Comparison of ENCODE assay signal across 21 cellular contexts in the genomic region with DNA sequence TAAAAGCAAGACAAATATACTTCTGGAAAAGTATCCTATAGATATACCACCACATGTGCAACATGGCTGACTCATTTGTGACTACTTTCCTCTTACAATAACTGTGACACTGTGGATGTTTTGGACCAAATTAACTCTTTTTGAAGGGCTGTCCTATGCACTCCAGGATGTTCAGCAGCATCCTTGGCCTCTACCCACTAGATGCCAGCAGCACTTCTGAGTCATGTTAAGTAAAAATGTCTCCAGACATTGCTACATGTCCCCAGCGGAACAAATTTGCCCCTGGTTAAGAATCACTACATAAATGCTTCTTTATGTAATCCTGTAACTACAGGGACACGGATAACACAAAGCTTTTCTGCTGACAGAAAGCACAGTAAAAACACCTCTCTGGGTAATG. TPM values are rescaled to one million over a fixed set of nuclear protein-coding genes. Genes with fewer than 3 reads are reported as not detected.
DNase-seq lines count a peak whose midpoint lies in the region; ATAC-seq and TF ChIP-seq lines count a peak whose summit lies in the region.
"Had no signal": no experiment of that assay in that cellular context is flagged by ENCODE, and none has a peak within 500 bp of the region (broad histone marks: within the 10 kb centered on the region; RNA-seq: fewer than 3 reads in every experiment).

No MANE protein-coding gene starts in this region.

- H3K27ac Mint-ChIP-seq in natural killer cell = no peak overlapping the region

- no peak for TF ChIP-seq POLR2A in IMR-90 (IDR thresholded peaks at IDR 0.05; ENCODE audit: low read depth, low read length)

- H3K9me3 ChIP-seq in IMR-90 (ENCODE audit: control insufficient read depth, insufficient read depth, low read length) = no peaks in the 10 kb centered on the region
- no peaks in the 10 kb centered on the region for H3K9me3 ChIP-seq in adipocyte (ENCODE audit: control insufficient read depth, low read length)
- H3K9me3 ChIP-seq: Caco-2 had no signal

- H3K27me3 Mint-ChIP-seq in natural killer cell (ENCODE audit: low read depth in 2 of 2) = no peaks in the 10 kb centered on the region
- H3K27me3 Mint-ChIP-seq: CD4-positive, alpha-beta memory T cell had no signal

- peaks cover 12 to 44% of the 10 kb centered on the region in 2 experiments for H3K79me1 ChIP-seq in IMR-90 (ENCODE audit: low read depth in 1 of 2, low read length in 2 of 2)

- no peak overlapping the region for H2BK20ac ChIP-seq in IMR-90 (ENCODE audit: low read depth, low read length)

- H2BK5ac ChIP-seq in IMR-90 (ENCODE audit: low read depth, low read length, poor library complexity, severe bottlenecking) = no peak overlapping the region

- in situ Hi-C loops in IMR-90 (cut with MboI; ENCODE audit: low sequenced_read_pairs) = loop anchor here (10.0 kb wide), 1 partner anchor 393 kb away; no protein-coding TSS in a partner anchor

- H3K4ac ChIP-seq in IMR-90 (ENCODE audit: low read depth, low read length) = no peak overlapping the region

- H3K4me1 Mint-ChIP-seq in natural killer cell = peaks cover 7 to 9% of the 10 kb centered on the region in 2 donors

- intact Hi-C loops in IMR-90 (cut with micrococcal nuclease) (no loop called here), natural killer cell (cut with micrococcal nuclease) (no loop called here)

- H4K91ac ChIP-seq in IMR-90 (ENCODE audit: insufficient read depth, low read depth, low read length) = no peak overlapping the region

- H3K36me3 ChIP-seq in IMR-90 (ENCODE audit: control insufficient read depth, insufficient read depth, low read length) (peaks cover 18% of the 10 kb centered on the region), adipocyte (ENCODE audit: control insufficient read depth, insufficient read depth, low read length, severe bottlenecking) (peaks cover 33% of the 10 kb centered on the region)

- no peak overlapping the region for H4K8ac ChIP-seq in IMR-90 (ENCODE audit: low read depth in 2 of 2, low read length in 2 of 2)

- CTCF ChIA-PET in IMR-90 (lab: Yijun Ruan, JAX) (interaction anchor here (0.7 to 1.8 kb wide), 2 partner anchors 41 to 42 kb away, joined by 3 to 5 read pairs; no protein-coding TSS in a partner anchor), RWPE1 (lab: Yijun Ruan, JAX) (interaction anchor here (0.6 kb wide), 1 partner anchor 39 kb away, joined by 3 read pairs; no protein-coding TSS in a partner anchor)

- no peak overlapping the region for H4K5ac ChIP-seq in IMR-90 (ENCODE audit: low read depth, low read length)

- H3K9me3 Mint-ChIP-seq in natural killer cell = no peaks in the 10 kb centered on the region
- H3K9me3 Mint-ChIP-seq: CD4-positive, alpha-beta memory T cell had no signal

- POLR2A ChIA-PET in IMR-90 (lab: Charles Lee; ENCODE audit: unreplicated experiment) = no interaction called here
- POLR2A ChIA-PET in RWPE1 (lab: Yijun Ruan, JAX; ENCODE audit: low non-redundant PET) = no interaction called here

- TF ChIP-seq CTCF in IMR-90 (conservative IDR thresholded peaks at IDR 0.05; ENCODE audit: low read depth, low read length) (no peak), foreskin fibroblast (IDR thresholded peaks at IDR 0.05; ENCODE audit: low read depth, low read length) (no peak), natural killer cell (IDR thresholded peaks at IDR 0.05) (no peak), RWPE1 (conservative IDR thresholded peaks at IDR 0.05; ENCODE audit: low read depth) (no peak)

- no peak overlapping the region for H3K23ac ChIP-seq in IMR-90 (ENCODE audit: low read depth, low read length)

- no peaks in the 10 kb centered on the region; the same call in 1 of the 2 replicates for H3K9me1 ChIP-seq in IMR-90 (ENCODE audit: insufficient read depth, low read length)

- no CpG with 5 or more reads among the region's 2 CpGs for WGBS in IMR-90 (ENCODE audit: extremely low coverage in 2 of 2, insufficient read length in 1 of 2), 2 experiments

- no peak overlapping the region for H3K4me2 ChIP-seq in IMR-90 (ENCODE audit: low read depth, low read length)

- DNase-seq in EH (ENCODE audit: low read depth) (peak; percentile 57), IMR-90 (peak; percentile 31), adipocyte (ENCODE audit: low read depth) (peak; percentile 35), foreskin fibroblast (peak; percentile 57 to 74), natural killer cell (no peak), RWPE1 (ENCODE audit: low spot score) (no peak), GF-D8 (lab: John Stamatoyannopoulos, UW) (no peak), GDM1 (lab: John Stamatoyannopoulos, UW) (no peak)
- DNase-seq: C1 segment of cervical spinal cord; Caco-2; CD4-positive, alpha-beta memory T cell; EL; GOT3; NCI-H1092 treated with DMSO at 0.1 percent for 48 hours; NCI-H1436 treated with DMSO at 0.1 percent for 48 hours; NCI-H1930; NCI-H2107; NCI-H526 treated with DMSO at 0.1 percent for 48 hours; SHP77 treated with DMSO at 0.1 percent for 48 hours had no signal

- no peak overlapping the region for H3K4me3 Mint-ChIP-seq in natural killer cell
- H3K4me3 Mint-ChIP-seq: CD4-positive, alpha-beta memory T cell had no signal

- H2BK15ac ChIP-seq in IMR-90 (ENCODE audit: low read depth, low read length) = no peak overlapping the region

- no peak overlapping the region for H2AK9ac ChIP-seq in IMR-90 (replicated peaks; ENCODE audit: low read depth, low read length, poor library complexity)

- H3K18ac ChIP-seq in IMR-90 (ENCODE audit: low read depth, low read length) = no peak overlapping the region

- BruUV-seq in IMR-90 (replicated peaks; lab: Mats Ljungman, UMichigan) = no TSS peak

- no peak overlapping the region for H2BK120ac ChIP-seq in IMR-90 (ENCODE audit: low read depth, low read length)

- H3K9ac ChIP-seq in IMR-90 (ENCODE audit: low read depth, low read length) = no peak overlapping the region
- H3K9ac ChIP-seq in adipocyte (ENCODE audit: low read length) = no peak overlapping the region

- no peak overlapping the region for H3K56ac ChIP-seq in IMR-90 (ENCODE audit: extremely low read depth, insufficient read depth, low read length)

- H3K4me1 ChIP-seq in IMR-90 (ENCODE audit: control insufficient read depth, insufficient read depth, low read length) (peaks cover 5% of the 10 kb centered on the region), adipocyte (ENCODE audit: control insufficient read depth, insufficient read depth, low read length) (peaks cover 5% of the 10 kb centered on the region)
- H3K4me1 ChIP-seq: Caco-2 had no signal

- H2AFZ ChIP-seq in IMR-90 (replicated peaks; ENCODE audit: low read length, poor library complexity) = no peak overlapping the region

- no peaks in the 10 kb centered on the region for H3K36me3 Mint-ChIP-seq in natural killer cell

- H3K27me3 ChIP-seq in IMR-90 (ENCODE audit: control insufficient read depth, insufficient read depth, low read length) = no peaks in the 10 kb centered on the region
- H3K27me3 ChIP-seq in adipocyte (replicated peaks; ENCODE audit: control insufficient read depth, insufficient read depth, low read length) = no peaks in the 10 kb centered on the region

- H4K20me1 ChIP-seq in IMR-90 (ENCODE audit: insufficient read depth, low read length) = 0 out of 2 replicates have a peak, but pooled peaks cover 3% of the 10 kb centered on the region

- no peak for TF ChIP-seq RAD21 in IMR-90 (IDR thresholded peaks at IDR 0.05; ENCODE audit: low read length)

- H3K27ac ChIP-seq in IMR-90 (ENCODE audit: insufficient read depth, low read length) = no peak overlapping the region
- H3K27ac ChIP-seq in RWPE1 = no peak overlapping the region
- H3K27ac ChIP-seq: HL-60 had no signal

- dilution Hi-C loops in IMR-90 (cut with HindIII; ENCODE audit: low sequenced_read_pairs, unreplicated experiment) = no loop called here

- H3K4me3 ChIP-seq in IMR-90 (ENCODE audit: insufficient read depth, low read depth, low read length) (no peak overlapping the region), adipocyte (ENCODE audit: low read length) (no peak overlapping the region), foreskin fibroblast (ENCODE audit: low read depth in 1 of 2, low read length in 2 of 2) (no peak overlapping the region)

- ATAC-seq in IMR-90 (ENCODE audit: low read depth) = no peak
- ATAC-seq in natural killer cell = no peak
- ATAC-seq: HCT116 had no signal

- no peak overlapping the region for H2AK5ac ChIP-seq in IMR-90 (ENCODE audit: low read depth, low read length)

- no peak overlapping the region for H3K14ac ChIP-seq in IMR-90 (replicated peaks; ENCODE audit: low read depth, low read length)

TF ChIP-seq in IMR-90, 13 proteins besides CTCF, POLR2A, EP300 and RAD21:
- TF ChIP-seq RCOR1 (IDR thresholded peaks at IDR 0.05; ENCODE audit: insufficient replicate concordance, low read length) (no peak), CEBPB (IDR thresholded peaks at IDR 0.05; ENCODE audit: low read depth, low read length) (peak; percentile 13; the same call in 1 of the 2 replicates), SMC3 (IDR thresholded peaks at IDR 0.05; ENCODE audit: low read depth, low read length) (no peak), NFE2L2 (IDR thresholded peaks at IDR 0.05; ENCODE audit: low read depth, low read length) (no peak), BHLHE40 (IDR thresholded peaks at IDR 0.05; ENCODE audit: low read depth, low read length) (no peak)
- TF ChIP-seq, protein P1, sequence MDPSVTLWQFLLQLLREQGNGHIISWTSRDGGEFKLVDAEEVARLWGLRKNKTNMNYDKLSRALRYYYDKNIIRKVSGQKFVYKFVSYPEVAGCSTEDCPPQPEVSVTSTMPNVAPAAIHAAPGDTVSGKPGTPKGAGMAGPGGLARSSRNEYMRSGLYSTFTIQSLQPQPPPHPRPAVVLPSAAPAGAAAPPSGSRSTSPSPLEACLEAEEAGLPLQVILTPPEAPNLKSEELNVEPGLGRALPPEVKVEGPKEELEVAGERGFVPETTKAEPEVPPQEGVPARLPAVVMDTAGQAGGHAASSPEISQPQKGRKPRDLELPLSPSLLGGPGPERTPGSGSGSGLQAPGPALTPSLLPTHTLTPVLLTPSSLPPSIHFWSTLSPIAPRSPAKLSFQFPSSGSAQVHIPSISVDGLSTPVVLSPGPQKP (IDR thresholded peaks at IDR 0.05; ENCODE audit: borderline replicate concordance, low read depth, low read length) = no peak

RNA-seq across cellular contexts. Expression of a gene that starts 32.0 kb away (rescaled TPM):
- total RNA-seq in IMR-90 (2012; rRNA removed) (83.3 and 99.2 TPM in 2 replicates), natural killer cell (10 to 100 TPM; 11.9 to 18.5 (median 14.1) TPM)
- polyA plus RNA-seq in IMR-90 (2012; rRNA removed) = 68.7 and 75.2 TPM in 2 replicates
- polyA plus RNA-seq in IMR-90 (2012; cell fraction: cytosol; rRNA removed) = 43.0 and 49.3 TPM in 2 replicates
- polyA plus RNA-seq in IMR-90 (2012; cell fraction: nucleus; rRNA removed; ENCODE audit: low replicate concordance) = 21.0 and 28.8 TPM in 2 replicates

RNA-seq across cellular contexts. Expression of a gene that starts 39.3 kb away (rescaled TPM):
- total RNA-seq in IMR-90 (2012; rRNA removed) (478 and 487 TPM in 2 replicates), natural killer cell (100 to 1,000 TPM; 143 to 172 (median 148) TPM)
- 347 and 377 TPM in 2 replicates for polyA plus RNA-seq in IMR-90 (2012; rRNA removed)
- 212 and 332 TPM in 2 replicates for polyA plus RNA-seq in IMR-90 (2012; cell fraction: cytosol; rRNA removed)
- polyA plus RNA-seq in IMR-90 (2012; cell fraction: nucleus; rRNA removed; ENCODE audit: low replicate concordance) = 308 and 317 TPM in 2 replicates

Comparison
In these comparisons a context has a peak if more than half of its experiments do, and no peak if none do; other contexts are left out.
1. DNase-seq: peak in EH (single experiment), IMR-90 (single experiment), adipocyte (single experiment) and foreskin fibroblast (2 of 2); none in natural killer cell (single experiment), RWPE1 (single experiment), GF-D8 (single experiment) and GDM1 (single experiment).